In genomic region chr3:195035345-195036202, GRCh38 we compare ENCODE assay signal across 15 cellular contexts.
DNase-seq lines count a peak whose midpoint lies in the region; ATAC-seq and TF ChIP-seq lines count a peak whose summit lies in the region.
"Had no signal": no experiment of that assay in that cellular context is flagged by ENCODE, and none has a peak within 500 bp of the region (broad histone marks: within the 10 kb centered on the region; RNA-seq: fewer than 3 reads in every experiment).

No MANE protein-coding gene starts in this region.

- H3K4me3 ChIP-seq in heart left ventricle (no peak overlapping the region), PC-3 (ENCODE audit: low read length) (no peak overlapping the region), foreskin fibroblast (ENCODE audit: low read depth in 1 of 2, low read length in 2 of 2) (no peak overlapping the region), uterus (no peak overlapping the region)
- H3K4me3 ChIP-seq: colonic mucosa had no signal

- H3K27ac ChIP-seq in heart left ventricle = no peak overlapping the region
- no peak overlapping the region for H3K27ac ChIP-seq in PC-3 (ENCODE audit: low read length)
- H3K27ac ChIP-seq in uterus = no peak overlapping the region
- H3K27ac ChIP-seq in substantia nigra (ENCODE audit: low read depth, low read length, poor library complexity, severe bottlenecking) = no peak overlapping the region
- H3K27ac ChIP-seq: C4-2B, colonic mucosa had no signal

- TF ChIP-seq POLR2A in heart left ventricle (IDR thresholded peaks at IDR 0.05) (no peak), uterus (IDR thresholded peaks at IDR 0.05) (no peak)

- CTCF ChIA-PET in PC-3 (lab: Charles Lee) = no interaction called here

- no peaks in the 10 kb centered on the region for H4K20me1 ChIP-seq in PC-3 (ENCODE audit: low read length)

- BruUV-seq in PC-3 (replicated peaks; lab: Mats Ljungman, UMichigan) = no TSS peak

- H3K36me3 ChIP-seq in heart left ventricle (no peaks in the 10 kb centered on the region), PC-3 (ENCODE audit: low read depth, low read length) (no peaks in the 10 kb centered on the region), uterus (no peaks in the 10 kb centered on the region)
- H3K36me3 ChIP-seq: colonic mucosa had no signal

- TF ChIP-seq CTCF in heart left ventricle (IDR thresholded peaks at IDR 0.05) (peak in 3 of 12 donors; percentile 7 to 25 (median 14)), PC-3 (conservative IDR thresholded peaks at IDR 0.05; ENCODE audit: low read depth, low read length) (peak; percentile 44), foreskin fibroblast (IDR thresholded peaks at IDR 0.05; ENCODE audit: low read depth, low read length) (peak; percentile 16), uterus (IDR thresholded peaks at IDR 0.05) (peak in 3 of 4 experiments; percentile 13 to 36 (median 35))

- DNase-seq in heart left ventricle = no peak
- DNase-seq in left ventricle myocardium superior = no peak
- DNase-seq in PC-3 = no peak
- DNase-seq in foreskin fibroblast = no peak
- peak in 1 of 2 donors; percentile 40 for DNase-seq in uterus
- DNase-seq in substantia nigra (lab: John Stamatoyannopoulos, UW) = no peak
- DNase-seq in HK-2 (ENCODE audit: unreplicated experiment) = no peak
- no peak for DNase-seq in KG1 (lab: John Stamatoyannopoulos, UW)
- DNase-seq: activated CD4-positive, alpha-beta T cell treated with anti-CD3 and anti-CD28 coated beads, Interleukin-2, amount 50 U/mL, for 4 hours; activated naive CD4-positive, alpha-beta T cell treated with anti-CD3 and anti-CD28 coated beads for 36 hours; colonic mucosa; glutamatergic neuron; NCI-H1105; NCI-H526 treated with DMSO at 0.1 percent for 48 hours had no signal

- intact Hi-C loops in heart left ventricle (cut with DNase I) (no loop called here), left ventricle myocardium superior (cut with micrococcal nuclease) (no loop called here), PC-3 (cut with micrococcal nuclease) (no loop called here), uterus (cut with DNase I; ENCODE audit: low total_unique reads) (no loop called here)

- POLR2A ChIA-PET in PC-3 (lab: Charles Lee; ENCODE audit: unreplicated experiment) = no interaction called here

- H3K27me3 ChIP-seq in heart left ventricle = no peaks in the 10 kb centered on the region
- H3K27me3 ChIP-seq in PC-3 (ENCODE audit: low read length) = no peaks in the 10 kb centered on the region
- H3K27me3 ChIP-seq in uterus = no peaks in the 10 kb centered on the region
- H3K27me3 ChIP-seq: colonic mucosa had no signal

- no peak overlapping the region for H3K4me2 ChIP-seq in PC-3 (ENCODE audit: low read length)

- no peak overlapping the region for H2AFZ ChIP-seq in PC-3 (ENCODE audit: low read length)

- WGBS in heart left ventricle, 4 donors = 84 to 92% (median 85%) methylated on average over 26 to 42 of the region's 42 CpGs

- H3K9me3 ChIP-seq in heart left ventricle (peaks cover 0 to 5% (median 0%) of the 10 kb centered on the region in 12 donors), PC-3 (ENCODE audit: low read length) (no peaks in the 10 kb centered on the region), uterus (no peaks in the 10 kb centered on the region)
- H3K9me3 ChIP-seq: colonic mucosa had no signal

- H3K9ac ChIP-seq in PC-3 (ENCODE audit: low read length) = no peak overlapping the region

- peaks cover 0 to 26% (median 3%) of the 10 kb centered on the region in 12 donors for H3K4me1 ChIP-seq in heart left ventricle
- H3K4me1 ChIP-seq in PC-3 (ENCODE audit: insufficient read depth, low read length) = peaks cover 40% of the 10 kb centered on the region
- no peaks in the 10 kb centered on the region for H3K4me1 ChIP-seq in uterus
- H3K4me1 ChIP-seq: colonic mucosa had no signal

- no peaks in the 10 kb centered on the region for H3F3A ChIP-seq in PC-3 (ENCODE audit: low read length, unreplicated experiment)

- no peaks in the 10 kb centered on the region for H3K79me2 ChIP-seq in PC-3 (ENCODE audit: low read length)

- ATAC-seq in heart left ventricle (peak in 3 of 4 donors; percentile 15 to 25 (median 20)), left ventricle myocardium superior (no peak), PC-3 (no peak)

- H3K9me2 ChIP-seq in PC-3 (replicated peaks; ENCODE audit: low read length) = no peaks in the 10 kb centered on the region

Comparison
In these comparisons a context has a peak if more than half of its experiments do, and no peak if none do; other contexts are left out.
1. ATAC-seq: peak in heart left ventricle (3 of 4); none in left ventricle myocardium superior (single experiment) and PC-3 (single experiment).